ENCODE assay signal across 8 cellular contexts in genomic region chr12:13255792-13256704, GRCh38. TPM values are rescaled to one million over a fixed set of nuclear protein-coding genes. Genes with fewer than 3 reads are reported as not detected.
A peak's percentile ranks its signal among the peaks of the same experiment; 100 is the strongest.
DNase-seq lines count a peak whose midpoint lies in the region; ATAC-seq lines count a peak whose summit lies in the region.

No MANE protein-coding gene starts in this region.

- peak; percentile 57 to 71 (median 61) for DNase-seq in CD4-positive, alpha-beta memory T cell
- DNase-seq in HS-27A (ENCODE audit: low read depth), result peak; percentile 91
- DNase-seq in NOMO-1 treated with DMSO at 0.1 percent for 48 hours (lab: John Stamatoyannopoulos, UW; ENCODE audit: unreplicated experiment), result peak; percentile 86
- peak; percentile 83 for DNase-seq in activated CD8-positive, alpha-beta memory T cell treated with anti-CD3 and anti-CD28 coated beads, Interleukin-2, amount 10 ng/mL, durations not matched to agents 7 days and 5 days
- DNase-seq in effector memory CD8-positive, alpha-beta T cell, result peak; percentile 56 to 71 (median 62)
- DNase-seq in memory B cell (ENCODE audit: low spot score in 2 of 2), result peak; percentile 70 to 71
- peak; percentile 58 for DNase-seq in stimulated activated CD8-positive, alpha-beta memory T cell treated with anti-CD3 and anti-CD28 coated beads, Interleukin-12 subunit alpha, Interleukin-12 subunit beta, amount 100 ng/mL, for 24 hours (ENCODE audit: extremely low read depth)

- H3K27me3 Mint-ChIP-seq in CD4-positive, alpha-beta memory T cell, result peaks cover 6 to 12% of the 10 kb centered on the region in 2 donors
- peaks cover 10% of the 10 kb centered on the region for H3K27me3 Mint-ChIP-seq in activated CD8-positive, alpha-beta memory T cell treated with anti-CD3 and anti-CD28 coated beads, Interleukin-2, amount 10 ng/mL, durations not matched to agents 7 days and 5 days
- peaks cover 21 to 36% of the 10 kb centered on the region in 2 donors for H3K27me3 Mint-ChIP-seq in effector memory CD8-positive, alpha-beta T cell
- H3K27me3 Mint-ChIP-seq in memory B cell, result peaks cover 11% of the 10 kb centered on the region

- peak overlapping the region in 2 of 8 donors; percentile 34 to 49 for H3K4me3 Mint-ChIP-seq in CD4-positive, alpha-beta memory T cell
- H3K4me3 Mint-ChIP-seq in activated CD8-positive, alpha-beta memory T cell treated with anti-CD3 and anti-CD28 coated beads, Interleukin-2, amount 10 ng/mL, durations not matched to agents 7 days and 5 days, result no peak overlapping the region
- H3K4me3 Mint-ChIP-seq in effector memory CD8-positive, alpha-beta T cell, result no peak overlapping the region
- peak overlapping the region; percentile 22 for H3K4me3 Mint-ChIP-seq in memory B cell

- H3K9me3 ChIP-seq in CD4-positive, alpha-beta memory T cell (ENCODE audit: control insufficient read depth in 1 of 2, low read length in 2 of 2), result no peaks in the 10 kb centered on the region

- H3K4me3 ChIP-seq in CD4-positive, alpha-beta memory T cell (ENCODE audit: low read length in 2 of 2), result no peak overlapping the region

- H3K9me3 Mint-ChIP-seq in CD4-positive, alpha-beta memory T cell, result no peaks in the 10 kb centered on the region
- no peaks in the 10 kb centered on the region for H3K9me3 Mint-ChIP-seq in activated CD8-positive, alpha-beta memory T cell treated with anti-CD3 and anti-CD28 coated beads, Interleukin-2, amount 10 ng/mL, durations not matched to agents 7 days and 5 days (ENCODE audit: low read depth)
- H3K9me3 Mint-ChIP-seq in effector memory CD8-positive, alpha-beta T cell, result no peaks in the 10 kb centered on the region
- H3K9me3 Mint-ChIP-seq in memory B cell, result no peaks in the 10 kb centered on the region

- no peaks in the 10 kb centered on the region for H3K36me3 ChIP-seq in CD4-positive, alpha-beta memory T cell (ENCODE audit: insufficient read depth, low read length)

- peak; percentile 99 for ATAC-seq in GM19463 (IDR thresholded peaks at IDR 0.05; ENCODE audit: unreplicated experiment)
- ATAC-seq in activated CD8-positive, alpha-beta memory T cell treated with anti-CD3 and anti-CD28 coated beads, Interleukin-2, amount 10 ng/mL, durations not matched to agents 7 days and 5 days, result peak; percentile 99
- peak; percentile 99 for ATAC-seq in effector memory CD8-positive, alpha-beta T cell (replicated peaks)
- ATAC-seq in memory B cell (ENCODE audit: low read depth), result peak; percentile 99

- POLR2A ChIA-PET in CD4-positive, alpha-beta memory T cell (lab: Charles Lee; ENCODE audit: partially characterized antibody), result no interaction called here

- peaks cover 0 to 3% (median 1%) of the 10 kb centered on the region in 4 donors for H3K4me1 Mint-ChIP-seq in CD4-positive, alpha-beta memory T cell
- H3K4me1 Mint-ChIP-seq in activated CD8-positive, alpha-beta memory T cell treated with anti-CD3 and anti-CD28 coated beads, Interleukin-2, amount 10 ng/mL, durations not matched to agents 7 days and 5 days, result peaks cover 2% of the 10 kb centered on the region
- peaks cover 2 to 5% of the 10 kb centered on the region in 2 donors for H3K4me1 Mint-ChIP-seq in effector memory CD8-positive, alpha-beta T cell (ENCODE audit: low read depth in 2 of 2)
- peaks cover 4% of the 10 kb centered on the region for H3K4me1 Mint-ChIP-seq in memory B cell

- no peak overlapping the region for H3K27ac Mint-ChIP-seq in CD4-positive, alpha-beta memory T cell
- no peak overlapping the region for H3K27ac Mint-ChIP-seq in activated CD8-positive, alpha-beta memory T cell treated with anti-CD3 and anti-CD28 coated beads, Interleukin-2, amount 10 ng/mL, durations not matched to agents 7 days and 5 days
- H3K27ac Mint-ChIP-seq in effector memory CD8-positive, alpha-beta T cell, result no peak overlapping the region
- no peak overlapping the region for H3K27ac Mint-ChIP-seq in memory B cell

- H3K27ac ChIP-seq in CD4-positive, alpha-beta memory T cell (ENCODE audit: low read depth, low read length), result no peak overlapping the region

- no peaks in the 10 kb centered on the region for H3K27me3 ChIP-seq in CD4-positive, alpha-beta memory T cell (ENCODE audit: insufficient read depth, low read length)

- intact Hi-C loops in CD4-positive, alpha-beta memory T cell (cut with micrococcal nuclease), result loop anchor here (5.0 kb wide), 1 partner anchor 911 kb away; no protein-coding TSS in a partner anchor

- no peaks in the 10 kb centered on the region for H3K36me3 Mint-ChIP-seq in CD4-positive, alpha-beta memory T cell
- no peaks in the 10 kb centered on the region for H3K36me3 Mint-ChIP-seq in activated CD8-positive, alpha-beta memory T cell treated with anti-CD3 and anti-CD28 coated beads, Interleukin-2, amount 10 ng/mL, durations not matched to agents 7 days and 5 days
- peaks cover 3% of the 10 kb centered on the region for H3K36me3 Mint-ChIP-seq in effector memory CD8-positive, alpha-beta T cell (ENCODE audit: insufficient read depth)
- H3K36me3 Mint-ChIP-seq in memory B cell, result no peaks in the 10 kb centered on the region

- CTCF ChIA-PET in CD4-positive, alpha-beta memory T cell (lab: Charles Lee; ENCODE audit: partially characterized antibody), result interaction anchor here (0.6 to 6.3 kb wide), 37 partner anchors 10 to 1491 kb away, joined by 3 to 43 read pairs (median 5); partner anchors contain the start of gene FAM234B
- CTCF ChIA-PET in activated CD8-positive, alpha-beta memory T cell treated with anti-CD3 and anti-CD28 coated beads, Interleukin-2, amount 10 ng/mL, durations not matched to agents 7 days and 5 days (lab: Charles Lee), result interaction anchor here (0.6 to 4.1 kb wide), 36 partner anchors 8 to 911 kb away, joined by 3 to 23 read pairs (median 4); no protein-coding TSS in a partner anchor

- H3K4me1 ChIP-seq in CD4-positive, alpha-beta memory T cell (ENCODE audit: insufficient read depth, low read length), result no peaks in the 10 kb centered on the region

RNA-seq across cellular contexts. Expression of gene EMP1, which starts 59.5 kb away (rescaled TPM):
- 1 to 10 TPM; 4.5 to 5.8 TPM for total RNA-seq in CD4-positive, alpha-beta memory T cell
- polyA plus RNA-seq in CD4-positive, alpha-beta memory T cell, result 1 to 10 TPM in 1 of 2 donors, under 1 TPM in 1; 0.50 to 1.8 TPM
- total RNA-seq in activated CD8-positive, alpha-beta memory T cell treated with anti-CD3 and anti-CD28 coated beads, Interleukin-2, amount 10 ng/mL, durations not matched to agents 7 days and 5 days, result 1 to 10 TPM; 6.1 to 8.8 TPM
